3 cellular contexts compared by ENCODE assay signal in the genomic region with DNA sequence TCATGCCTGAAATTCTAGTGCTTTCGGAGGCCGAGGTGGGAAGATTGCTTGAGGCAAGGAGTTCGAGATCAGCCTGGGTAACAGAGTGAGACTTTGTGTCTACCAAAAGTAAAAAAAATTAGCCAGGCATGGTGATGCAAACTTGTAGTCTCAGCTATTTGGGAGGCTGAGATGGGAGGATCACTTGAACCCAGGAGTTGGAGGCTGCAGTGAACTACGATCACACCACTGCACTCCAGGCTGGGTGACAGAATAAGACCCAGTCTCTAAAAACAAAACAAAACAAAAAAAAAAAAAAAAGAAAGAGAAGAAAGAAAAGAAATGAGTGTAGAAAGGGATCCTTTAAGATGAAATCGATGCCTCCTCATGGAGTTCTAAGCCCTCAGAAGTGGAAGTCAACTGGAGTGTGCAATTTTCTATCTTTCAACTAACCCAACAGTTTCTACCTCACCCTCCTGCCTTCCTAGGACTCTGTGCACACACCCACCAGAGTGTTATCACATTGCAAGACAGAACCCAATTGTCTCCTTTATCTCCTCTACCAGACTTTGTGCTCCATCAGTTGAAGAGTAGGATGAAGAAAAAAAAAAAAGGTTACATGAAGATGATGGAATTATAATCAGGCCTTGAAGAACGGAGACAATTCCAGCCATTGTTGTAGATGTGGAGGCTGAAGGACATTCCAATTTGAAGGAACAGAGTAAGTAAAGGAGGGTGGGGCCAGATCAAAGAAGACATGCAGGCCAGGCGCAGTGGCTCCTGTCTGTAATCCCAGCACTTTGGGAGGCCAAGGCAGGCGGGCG.
TF ChIP-seq lines count a peak whose summit lies in the region.

No MANE protein-coding gene starts in this region.

TF ChIP-seq in HCT116, 20 proteins besides CTCF, POLR2A, EP300 and RAD21:
- TF ChIP-seq, protein P1, sequence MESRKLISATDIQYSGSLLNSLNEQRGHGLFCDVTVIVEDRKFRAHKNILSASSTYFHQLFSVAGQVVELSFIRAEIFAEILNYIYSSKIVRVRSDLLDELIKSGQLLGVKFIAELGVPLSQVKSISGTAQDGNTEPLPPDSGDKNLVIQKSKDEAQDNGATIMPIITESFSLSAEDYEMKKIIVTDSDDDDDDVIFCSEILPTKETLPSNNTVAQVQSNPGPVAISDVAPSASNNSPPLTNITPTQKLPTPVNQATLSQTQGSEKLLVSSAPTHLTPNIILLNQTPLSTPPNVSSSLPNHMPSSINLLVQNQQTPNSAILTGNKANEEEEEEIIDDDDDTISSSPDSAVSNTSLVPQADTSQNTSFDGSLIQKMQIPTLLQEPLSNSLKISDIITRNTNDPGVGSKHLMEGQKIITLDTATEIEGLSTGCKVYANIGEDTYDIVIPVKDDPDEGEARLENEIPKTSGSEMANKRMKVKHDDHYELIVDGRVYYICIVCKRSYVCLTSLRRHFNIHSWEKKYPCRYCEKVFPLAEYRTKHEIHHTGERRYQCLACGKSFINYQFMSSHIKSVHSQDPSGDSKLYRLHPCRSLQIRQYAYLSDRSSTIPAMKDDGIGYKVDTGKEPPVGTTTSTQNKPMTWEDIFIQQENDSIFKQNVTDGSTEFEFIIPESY (IDR thresholded peaks at IDR 0.05; ENCODE audit: extremely low read depth, insufficient replicate concordance, low read length), result no peak
- TF ChIP-seq EZH2phosphoT487 (IDR thresholded peaks at IDR 0.05; ENCODE audit: borderline replicate concordance), result no peak
- no peak for TF ChIP-seq SP1 (IDR thresholded peaks at IDR 0.05; ENCODE audit: low read depth)
- no peak for TF ChIP-seq SRF (IDR thresholded peaks at IDR 0.05; ENCODE audit: low read depth)
- TF ChIP-seq JUND (IDR thresholded peaks at IDR 0.05), result no peak
- no peak for TF ChIP-seq POLR2AphosphoS5 (IDR thresholded peaks at IDR 0.05; ENCODE audit: low read depth, low read length)
- TF ChIP-seq, protein P2, sequence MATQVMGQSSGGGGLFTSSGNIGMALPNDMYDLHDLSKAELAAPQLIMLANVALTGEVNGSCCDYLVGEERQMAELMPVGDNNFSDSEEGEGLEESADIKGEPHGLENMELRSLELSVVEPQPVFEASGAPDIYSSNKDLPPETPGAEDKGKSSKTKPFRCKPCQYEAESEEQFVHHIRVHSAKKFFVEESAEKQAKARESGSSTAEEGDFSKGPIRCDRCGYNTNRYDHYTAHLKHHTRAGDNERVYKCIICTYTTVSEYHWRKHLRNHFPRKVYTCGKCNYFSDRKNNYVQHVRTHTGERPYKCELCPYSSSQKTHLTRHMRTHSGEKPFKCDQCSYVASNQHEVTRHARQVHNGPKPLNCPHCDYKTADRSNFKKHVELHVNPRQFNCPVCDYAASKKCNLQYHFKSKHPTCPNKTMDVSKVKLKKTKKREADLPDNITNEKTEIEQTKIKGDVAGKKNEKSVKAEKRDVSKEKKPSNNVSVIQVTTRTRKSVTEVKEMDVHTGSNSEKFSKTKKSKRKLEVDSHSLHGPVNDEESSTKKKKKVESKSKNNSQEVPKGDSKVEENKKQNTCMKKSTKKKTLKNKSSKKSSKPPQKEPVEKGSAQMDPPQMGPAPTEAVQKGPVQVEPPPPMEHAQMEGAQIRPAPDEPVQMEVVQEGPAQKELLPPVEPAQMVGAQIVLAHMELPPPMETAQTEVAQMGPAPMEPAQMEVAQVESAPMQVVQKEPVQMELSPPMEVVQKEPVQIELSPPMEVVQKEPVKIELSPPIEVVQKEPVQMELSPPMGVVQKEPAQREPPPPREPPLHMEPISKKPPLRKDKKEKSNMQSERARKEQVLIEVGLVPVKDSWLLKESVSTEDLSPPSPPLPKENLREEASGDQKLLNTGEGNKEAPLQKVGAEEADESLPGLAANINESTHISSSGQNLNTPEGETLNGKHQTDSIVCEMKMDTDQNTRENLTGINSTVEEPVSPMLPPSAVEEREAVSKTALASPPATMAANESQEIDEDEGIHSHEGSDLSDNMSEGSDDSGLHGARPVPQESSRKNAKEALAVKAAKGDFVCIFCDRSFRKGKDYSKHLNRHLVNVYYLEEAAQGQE (IDR thresholded peaks at IDR 0.05; ENCODE audit: low read depth), result no peak
- TF ChIP-seq, protein P3, sequence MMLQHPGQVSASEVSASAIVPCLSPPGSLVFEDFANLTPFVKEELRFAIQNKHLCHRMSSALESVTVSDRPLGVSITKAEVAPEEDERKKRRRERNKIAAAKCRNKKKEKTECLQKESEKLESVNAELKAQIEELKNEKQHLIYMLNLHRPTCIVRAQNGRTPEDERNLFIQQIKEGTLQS (IDR thresholded peaks at IDR 0.05), result no peak
- TF ChIP-seq CEBPB (IDR thresholded peaks at IDR 0.05; ENCODE audit: low read depth), result no peak
- no peak for TF ChIP-seq ZFX (IDR thresholded peaks at IDR 0.05)
- no peak for TF ChIP-seq ZNF274 (IDR thresholded peaks at IDR 0.05; ENCODE audit: low read depth, low read length)
- TF ChIP-seq FOSL1 (IDR thresholded peaks at IDR 0.05; ENCODE audit: low read depth), result no peak
- TF ChIP-seq ELF1 (IDR thresholded peaks at IDR 0.05; ENCODE audit: borderline replicate concordance, low read depth), result no peak

TF ChIP-seq in K562, 482 proteins besides CTCF, POLR2A, EP300 and RAD21 (continues in another document):
- TF ChIP-seq ZSCAN29 (IDR thresholded peaks at IDR 0.05) (no peak), PCBP1 (IDR thresholded peaks at IDR 0.05; ENCODE audit: low read depth, low read length, poor library complexity, severe bottlenecking) (no peak), NEUROD1 (IDR thresholded peaks at IDR 0.05; ENCODE audit: borderline replicate concordance, low read depth, low read length, partially characterized antibody) (peak; percentile 39), SRSF3 (IDR thresholded peaks at IDR 0.05; ENCODE audit: insufficient read depth, low read length) (no peak), MAZ (CRISPR knock-in tag; conservative IDR thresholded peaks at IDR 0.05 in 1 of 2, IDR thresholded peaks at IDR 0.05 in 1 of 2) (peak; percentile 22 to 57; a peak in 1 of 4 replicates), TEAD4 (IDR thresholded peaks at IDR 0.05; ENCODE audit: low read length) (peak; percentile 95), TEAD4 (CRISPR knock-in tag; IDR thresholded peaks at IDR 0.05; ENCODE audit: borderline replicate concordance) (no peak), NRF1 (conservative IDR thresholded peaks at IDR 0.05 in 1 of 2, IDR thresholded peaks at IDR 0.05 in 1 of 2) (peak in 1 of 2 experiments; percentile 35; a peak in 2 of 4 replicates), TBP (optimal IDR thresholded peaks at IDR 0.05; ENCODE audit: low read depth, low read length) (peak; percentile 55), PHB2 (IDR thresholded peaks at IDR 0.05; ENCODE audit: low read depth) (peak; percentile 75), EGR1 (conservative IDR thresholded peaks at IDR 0.05) (peak; percentile 79), RB1 (IDR thresholded peaks at IDR 0.05; ENCODE audit: low read depth) (no peak), NR4A1 (CRISPR knock-in tag; IDR thresholded peaks at IDR 0.05) (no peak), NR4A1 (tag; IDR thresholded peaks at IDR 0.05) (peak; percentile 65; the same call in 1 of the 2 replicates), POU5F1 (IDR thresholded peaks at IDR 0.05; ENCODE audit: borderline replicate concordance, low read depth, low read length, partially characterized antibody) (no peak), ZNF717 (CRISPR knock-in tag; IDR thresholded peaks at IDR 0.05) (no peak), ILK (tag; IDR thresholded peaks at IDR 0.05; ENCODE audit: borderline replicate concordance, low read depth) (no peak), SNIP1 (IDR thresholded peaks at IDR 0.05; ENCODE audit: low read depth) (no peak), HCFC1 (IDR thresholded peaks at IDR 0.05; ENCODE audit: low read depth, low read length) (no peak), HMG20B (CRISPR knock-in tag; IDR thresholded peaks at IDR 0.05) (no peak), GATAD2A (IDR thresholded peaks at IDR 0.05) (peak; percentile 96), FOSL1 (tag; conservative IDR thresholded peaks at IDR 0.05) (no peak), SMARCE1 (IDR thresholded peaks at IDR 0.05) (peak; percentile 94), GTF2F1 (IDR thresholded peaks at IDR 0.05; ENCODE audit: low read depth, low read length) (no peak), ZNF253 (CRISPR knock-in tag; conservative IDR thresholded peaks at IDR 0.05) (no peak)
- TF ChIP-seq, protein P4, sequence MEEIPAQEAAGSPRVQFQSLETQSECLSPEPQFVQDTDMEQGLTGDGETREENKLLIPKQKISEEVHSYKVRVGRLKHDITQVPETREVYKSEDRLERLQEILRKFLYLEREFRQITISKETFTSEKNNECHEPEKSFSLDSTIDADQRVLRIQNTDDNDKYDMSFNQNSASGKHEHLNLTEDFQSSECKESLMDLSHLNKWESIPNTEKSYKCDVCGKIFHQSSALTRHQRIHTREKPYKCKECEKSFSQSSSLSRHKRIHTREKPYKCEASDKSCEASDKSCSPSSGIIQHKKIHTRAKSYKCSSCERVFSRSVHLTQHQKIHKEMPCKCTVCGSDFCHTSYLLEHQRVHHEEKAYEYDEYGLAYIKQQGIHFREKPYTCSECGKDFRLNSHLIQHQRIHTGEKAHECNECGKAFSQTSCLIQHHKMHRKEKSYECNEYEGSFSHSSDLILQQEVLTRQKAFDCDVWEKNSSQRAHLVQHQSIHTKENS (CRISPR knock-in tag; IDR thresholded peaks at IDR 0.05), result no peak

TF ChIP-seq in SK-N-SH treated with all-trans-retinoic acid at 6 μM for 48 hours, 23 proteins besides CTCF, POLR2A, EP300 and RAD21:
- TF ChIP-seq, protein P5, sequence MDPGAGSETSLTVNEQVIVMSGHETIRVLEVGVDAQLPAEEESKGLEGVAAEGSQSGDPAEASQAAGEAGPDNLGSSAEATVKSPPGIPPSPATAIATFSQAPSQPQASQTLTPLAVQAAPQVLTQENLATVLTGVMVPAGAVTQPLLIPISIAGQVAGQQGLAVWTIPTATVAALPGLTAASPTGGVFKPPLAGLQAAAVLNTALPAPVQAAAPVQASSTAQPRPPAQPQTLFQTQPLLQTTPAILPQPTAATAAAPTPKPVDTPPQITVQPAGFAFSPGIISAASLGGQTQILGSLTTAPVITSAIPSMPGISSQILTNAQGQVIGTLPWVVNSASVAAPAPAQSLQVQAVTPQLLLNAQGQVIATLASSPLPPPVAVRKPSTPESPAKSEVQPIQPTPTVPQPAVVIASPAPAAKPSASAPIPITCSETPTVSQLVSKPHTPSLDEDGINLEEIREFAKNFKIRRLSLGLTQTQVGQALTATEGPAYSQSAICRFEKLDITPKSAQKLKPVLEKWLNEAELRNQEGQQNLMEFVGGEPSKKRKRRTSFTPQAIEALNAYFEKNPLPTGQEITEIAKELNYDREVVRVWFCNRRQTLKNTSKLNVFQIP (CRISPR knock-in tag; IDR thresholded peaks at IDR 0.05; ENCODE audit: borderline replicate concordance, low read depth), result no peak
